ENCODE assay signal across 9 cellular contexts in genomic region chr11:64208086-64208795, GRCh38. TPM values are rescaled to one million over a fixed set of nuclear protein-coding genes. Genes with fewer than 3 reads are reported as not detected.
DNase-seq lines count a peak whose midpoint lies in the region; ATAC-seq and TF ChIP-seq lines count a peak whose summit lies in the region.
"Had no signal": no experiment of that assay in that cellular context is flagged by ENCODE, and none has a peak within 500 bp of the region (broad histone marks: within the 10 kb centered on the region; RNA-seq: fewer than 3 reads in every experiment).

No MANE protein-coding gene starts in this region.

- H3K4me3 Mint-ChIP-seq in activated naive CD4-positive, alpha-beta T cell treated with anti-CD3 and anti-CD28 coated beads for 36 hours, result peak overlapping the region; percentile 97

- intact Hi-C loops in activated naive CD4-positive, alpha-beta T cell treated with anti-CD3 and anti-CD28 coated beads for 36 hours (cut with micrococcal nuclease), result no loop called here
- intact Hi-C loops in ascending aorta (cut with DNase I), result no loop called here

- peak overlapping the region; percentile 99 for H3K27ac Mint-ChIP-seq in activated naive CD4-positive, alpha-beta T cell treated with anti-CD3 and anti-CD28 coated beads for 36 hours

- H3K27me3 ChIP-seq in ascending aorta, result no peaks in the 10 kb centered on the region
- H3K27me3 ChIP-seq in mononuclear cell (ENCODE audit: insufficient read depth, low read length), result no peaks in the 10 kb centered on the region
- H3K27me3 ChIP-seq in tibial nerve, result no peaks in the 10 kb centered on the region

- peak overlapping the region; percentile 48 to 66 for H3K27ac ChIP-seq in ascending aorta
- peak overlapping the region; percentile 17 to 85 (median 74) for H3K27ac ChIP-seq in tibial nerve
- H3K27ac ChIP-seq: C4-2B had no signal

- H3K4me3 ChIP-seq in ascending aorta, result peak overlapping the region; percentile 24 to 50
- peak overlapping the region; percentile 81 for H3K4me3 ChIP-seq in mononuclear cell (ENCODE audit: low read length)
- peak overlapping the region in 3 of 4 donors; percentile 13 to 54 (median 48) for H3K4me3 ChIP-seq in tibial nerve

- ATAC-seq in GM21360 (IDR thresholded peaks at IDR 0.05; ENCODE audit: unreplicated experiment), result no peak

- H3K9me3 Mint-ChIP-seq in activated naive CD4-positive, alpha-beta T cell treated with anti-CD3 and anti-CD28 coated beads for 36 hours, result no peaks in the 10 kb centered on the region

- no peak for DNase-seq in activated naive CD4-positive, alpha-beta T cell treated with anti-CD3 and anti-CD28 coated beads for 36 hours
- no peak for DNase-seq in activated naive CD4-positive, alpha-beta T cell (lab: John Stamatoyannopoulos, UW)
- DNase-seq in ascending aorta (ENCODE audit: low spot score in 2 of 2) (no peak), tibial nerve (ENCODE audit: low spot score in 2 of 2) (no peak), NCI-H524 treated with DMSO at 0.1 percent for 48 hours (lab: John Stamatoyannopoulos, UW) (no peak), NCI-H2227 (lab: John Stamatoyannopoulos, UW; ENCODE audit: unreplicated experiment) (no peak)

- peaks cover 56% of the 10 kb centered on the region for H3K4me1 Mint-ChIP-seq in activated naive CD4-positive, alpha-beta T cell treated with anti-CD3 and anti-CD28 coated beads for 36 hours (ENCODE audit: low read depth)

- TF ChIP-seq CTCF in ascending aorta (IDR thresholded peaks at IDR 0.05) (no peak), tibial nerve (IDR thresholded peaks at IDR 0.05) (no peak)

- H3K36me3 ChIP-seq in ascending aorta (peaks cover 20 to 25% of the 10 kb centered on the region in 2 donors), tibial nerve (peaks cover 0 to 66% (median 3%) of the 10 kb centered on the region in 3 donors)

- H3K4me1 ChIP-seq in ascending aorta (no peaks in the 10 kb centered on the region), mononuclear cell (ENCODE audit: insufficient read depth, low read length) (peaks cover 49% of the 10 kb centered on the region), tibial nerve (peaks cover 0 to 26% (median 10%) of the 10 kb centered on the region in 4 donors)

- CTCF ChIA-PET in activated naive CD4-positive, alpha-beta T cell treated with anti-CD3 and anti-CD28 coated beads for 36 hours (lab: Charles Lee), result interaction anchor here (0.8 to 7.4 kb wide), 3 partner anchors 33 to 94 kb away, joined by 3 to 89 read pairs (median 4); partner anchors contain the start of genes CATSPERZ, FKBP2 and PLCB3

- TF ChIP-seq EP300 in tibial nerve (IDR thresholded peaks at IDR 0.05), result no peak

- no peaks in the 10 kb centered on the region for H3K27me3 Mint-ChIP-seq in activated naive CD4-positive, alpha-beta T cell treated with anti-CD3 and anti-CD28 coated beads for 36 hours (ENCODE audit: low read depth)

- no peak for TF ChIP-seq POLR2A in tibial nerve (IDR thresholded peaks at IDR 0.05)

- 71 to 75% methylated on average over 15 to 23 of the region's 23 CpGs for WGBS in tibial nerve, 2 donors

- H3K9me3 ChIP-seq in ascending aorta, result no peaks in the 10 kb centered on the region
- no peaks in the 10 kb centered on the region for H3K9me3 ChIP-seq in mononuclear cell (ENCODE audit: low read depth, low read length)
- H3K9me3 ChIP-seq in tibial nerve, result no peaks in the 10 kb centered on the region

- H3K36me3 Mint-ChIP-seq in activated naive CD4-positive, alpha-beta T cell treated with anti-CD3 and anti-CD28 coated beads for 36 hours (ENCODE audit: low read depth), result peaks cover 56% of the 10 kb centered on the region

RNA-seq across cellular contexts. Expression of gene FERMT3, which starts 1.7 kb away (rescaled TPM):
- 100 to 1,000 TPM; 176 to 178 TPM for total RNA-seq in activated naive CD4-positive, alpha-beta T cell treated with anti-CD3 and anti-CD28 coated beads for 36 hours
- total RNA-seq in ascending aorta (55.2 TPM), mononuclear cell (105 TPM), tibial nerve (10 to 100 TPM; 17.2 to 83.1 (median 29.6) TPM)

RNA-seq across cellular contexts. Expression of gene TRPT1, which starts 17.7 kb away (rescaled TPM):
- 10 to 100 TPM; 18.2 to 18.3 TPM for total RNA-seq in activated naive CD4-positive, alpha-beta T cell treated with anti-CD3 and anti-CD28 coated beads for 36 hours
- total RNA-seq in ascending aorta, result 224 TPM
- 5.2 TPM for total RNA-seq in mononuclear cell
- 10 to 100 TPM; 64.9 to 74.7 (median 68.7) TPM for total RNA-seq in tibial nerve

RNA-seq across cellular contexts. Expression of gene NUDT22, which starts 17.8 kb away (rescaled TPM):
- total RNA-seq in activated naive CD4-positive, alpha-beta T cell treated with anti-CD3 and anti-CD28 coated beads for 36 hours, result 10 to 100 TPM; 51.4 to 51.9 TPM
- 158 TPM for total RNA-seq in ascending aorta
- total RNA-seq in mononuclear cell, result 19.4 TPM
- total RNA-seq in tibial nerve, result 10 to 100 TPM; 33.0 to 83.7 (median 60.2) TPM

RNA-seq across cellular contexts. Expression of gene DNAJC4, which starts 22.1 kb away (rescaled TPM):
- 10 to 100 TPM; 16.9 to 19.3 TPM for total RNA-seq in activated naive CD4-positive, alpha-beta T cell treated with anti-CD3 and anti-CD28 coated beads for 36 hours
- total RNA-seq in ascending aorta, result 43.1 TPM
- 13.1 TPM for total RNA-seq in mononuclear cell
- 10 to 100 TPM; 20.1 to 42.0 (median 25.8) TPM for total RNA-seq in tibial nerve

RNA-seq across cellular contexts. Expression of gene STIP1, which starts 22.3 kb away (rescaled TPM):
- 100 to 1,000 TPM; 264 to 272 TPM for total RNA-seq in activated naive CD4-positive, alpha-beta T cell treated with anti-CD3 and anti-CD28 coated beads for 36 hours
- 77.7 TPM for total RNA-seq in ascending aorta
- total RNA-seq in mononuclear cell, result 36.8 TPM
- 100 to 1,000 TPM in 1 of 4 donors, 10 to 100 TPM in 3; 53.3 to 109 (median 79.8) TPM for total RNA-seq in tibial nerve
